In the genomic region with DNA sequence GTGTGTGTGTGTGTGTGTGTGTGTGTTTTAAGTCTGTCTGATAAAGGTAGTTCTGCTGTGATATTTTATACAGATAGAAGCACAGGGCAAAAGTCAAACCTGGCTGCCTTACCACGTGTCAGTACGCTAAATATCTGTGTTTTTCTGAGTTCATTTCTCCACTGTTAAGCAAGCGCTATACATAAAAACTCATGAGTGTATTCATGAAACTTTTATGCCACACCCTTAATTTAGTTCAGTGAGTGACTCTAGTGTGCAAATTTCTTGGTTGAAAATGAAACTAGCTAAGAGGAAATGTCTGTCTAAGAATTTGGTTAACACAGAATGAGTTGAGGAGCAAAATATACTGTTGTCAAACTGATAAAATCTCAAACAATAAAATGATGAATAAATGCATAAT, we compare ENCODE assay signal across 10 cellular contexts. TPM values are rescaled to one million over a fixed set of nuclear protein-coding genes. Genes with fewer than 3 reads are reported as not detected.
A peak's percentile ranks its signal among the peaks of the same experiment; 100 is the strongest.
DNase-seq lines count a peak whose midpoint lies in the region; ATAC-seq and TF ChIP-seq lines count a peak whose summit lies in the region.
"Had no signal": no experiment of that assay in that cellular context is flagged by ENCODE, and none has a peak within 500 bp of the region (broad histone marks: within the 10 kb centered on the region; RNA-seq: fewer than 3 reads in every experiment).

No MANE protein-coding gene starts in this region.

- ATAC-seq in GM18517 (IDR thresholded peaks at IDR 0.05; ENCODE audit: unreplicated experiment) = peak; percentile 91
- peak; percentile 95 for ATAC-seq in GM21717 (IDR thresholded peaks at IDR 0.05; ENCODE audit: unreplicated experiment)
- no peak for ATAC-seq in SK-N-SH treated with all-trans-retinoic acid at 6 μM for 48 hours

- H3K4me1 ChIP-seq in liver (ENCODE audit: control insufficient read depth in 4 of 4, insufficient read depth in 4 of 4, low read length in 3 of 4) = peaks cover 0 to 15% (median 12%) of the 10 kb centered on the region in 4 donors

- DNase-seq in cardiac septum (ENCODE audit: low spot score) = no peak
- DNase-seq in posterior cingulate gyrus = no peak
- no peak for DNase-seq in NCI-H2196 (lab: John Stamatoyannopoulos, UW; ENCODE audit: unreplicated experiment)
- DNase-seq: H7 had no signal

- peak overlapping the region; percentile 96 for H3K27ac ChIP-seq in KOPT-K1 (ENCODE audit: low read depth, low read length, poor library complexity, severe bottlenecking)
- H3K27ac ChIP-seq in liver (ENCODE audit: low read depth in 1 of 2, low read length in 2 of 2) = no peak overlapping the region

- no peak overlapping the region for H3K9ac ChIP-seq in liver (ENCODE audit: low read depth in 1 of 2, low read length in 2 of 2)

- intact Hi-C loops in cardiac septum (cut with DNase I) = no loop called here
- intact Hi-C loops in posterior cingulate gyrus (cut with DNase I) = no loop called here

- no peaks in the 10 kb centered on the region for H3K27me3 ChIP-seq in liver (ENCODE audit: control insufficient read depth in 4 of 4, insufficient read depth in 4 of 4, low read length in 3 of 4)

- no peak overlapping the region for H3K4me3 ChIP-seq in liver (ENCODE audit: low read depth in 1 of 3, low read length in 3 of 3)
- H3K4me3 ChIP-seq: skin epidermis had no signal

- H3K9me3 ChIP-seq in KOPT-K1 (ENCODE audit: insufficient read depth, low read length, poor library complexity, severe bottlenecking) (no peaks in the 10 kb centered on the region), liver (ENCODE audit: control insufficient read depth in 4 of 4, low read length in 3 of 4) (no peaks in the 10 kb centered on the region)

- H3K36me3 ChIP-seq in KOPT-K1 (ENCODE audit: insufficient read depth, low read length) = peaks cover 64% of the 10 kb centered on the region
- peaks cover 3 to 16% (median 7%) of the 10 kb centered on the region in 4 donors for H3K36me3 ChIP-seq in liver (ENCODE audit: control insufficient read depth in 4 of 4, insufficient read depth in 3 of 4, low read depth in 1 of 4, low read length in 3 of 4)

- no peak for TF ChIP-seq CTCF in liver (IDR thresholded peaks at IDR 0.05; ENCODE audit: low read depth, low read length, missing input control)

- no peak for TF ChIP-seq RAD21 in liver (IDR thresholded peaks at IDR 0.05)

- 47% methylated on average over 3 of the region's 3 CpGs for WGBS in liver

TF ChIP-seq in liver, 16 proteins besides CTCF, POLR2A, EP300 and RAD21:
- TF ChIP-seq HNF4A (conservative IDR thresholded peaks at IDR 0.05) (peak; percentile 29 to 31), SP1 (IDR thresholded peaks at IDR 0.05) (peak; percentile 5), MAX (IDR thresholded peaks at IDR 0.05) (no peak), JUND (IDR thresholded peaks at IDR 0.05) (no peak)

TF ChIP-seq in SK-N-SH treated with all-trans-retinoic acid at 6 μM for 48 hours, 23 proteins besides CTCF, POLR2A, EP300 and RAD21:
- TF ChIP-seq ZFP30 (CRISPR knock-in tag; IDR thresholded peaks at IDR 0.05) = no peak
- TF ChIP-seq TCF4 (CRISPR knock-in tag; IDR thresholded peaks at IDR 0.05; ENCODE audit: borderline replicate concordance) = no peak
- no peak for TF ChIP-seq OSR1 (CRISPR knock-in tag; IDR thresholded peaks at IDR 0.05)
- TF ChIP-seq, protein P1, sequence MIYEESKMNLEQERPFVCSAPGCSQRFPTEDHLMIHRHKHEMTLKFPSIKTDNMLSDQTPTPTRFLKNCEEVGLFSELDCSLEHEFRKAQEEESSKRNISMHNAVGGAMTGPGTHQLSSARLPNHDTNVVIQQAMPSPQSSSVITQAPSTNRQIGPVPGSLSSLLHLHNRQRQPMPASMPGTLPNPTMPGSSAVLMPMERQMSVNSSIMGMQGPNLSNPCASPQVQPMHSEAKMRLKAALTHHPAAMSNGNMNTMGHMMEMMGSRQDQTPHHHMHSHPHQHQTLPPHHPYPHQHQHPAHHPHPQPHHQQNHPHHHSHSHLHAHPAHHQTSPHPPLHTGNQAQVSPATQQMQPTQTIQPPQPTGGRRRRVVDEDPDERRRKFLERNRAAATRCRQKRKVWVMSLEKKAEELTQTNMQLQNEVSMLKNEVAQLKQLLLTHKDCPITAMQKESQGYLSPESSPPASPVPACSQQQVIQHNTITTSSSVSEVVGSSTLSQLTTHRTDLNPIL (CRISPR knock-in tag; IDR thresholded peaks at IDR 0.05; ENCODE audit: low read depth) = no peak
- TF ChIP-seq ZNF8 (CRISPR knock-in tag; IDR thresholded peaks at IDR 0.05) = no peak
- TF ChIP-seq SNAI2 (CRISPR knock-in tag; IDR thresholded peaks at IDR 0.05) = no peak
- TF ChIP-seq, protein P2, sequence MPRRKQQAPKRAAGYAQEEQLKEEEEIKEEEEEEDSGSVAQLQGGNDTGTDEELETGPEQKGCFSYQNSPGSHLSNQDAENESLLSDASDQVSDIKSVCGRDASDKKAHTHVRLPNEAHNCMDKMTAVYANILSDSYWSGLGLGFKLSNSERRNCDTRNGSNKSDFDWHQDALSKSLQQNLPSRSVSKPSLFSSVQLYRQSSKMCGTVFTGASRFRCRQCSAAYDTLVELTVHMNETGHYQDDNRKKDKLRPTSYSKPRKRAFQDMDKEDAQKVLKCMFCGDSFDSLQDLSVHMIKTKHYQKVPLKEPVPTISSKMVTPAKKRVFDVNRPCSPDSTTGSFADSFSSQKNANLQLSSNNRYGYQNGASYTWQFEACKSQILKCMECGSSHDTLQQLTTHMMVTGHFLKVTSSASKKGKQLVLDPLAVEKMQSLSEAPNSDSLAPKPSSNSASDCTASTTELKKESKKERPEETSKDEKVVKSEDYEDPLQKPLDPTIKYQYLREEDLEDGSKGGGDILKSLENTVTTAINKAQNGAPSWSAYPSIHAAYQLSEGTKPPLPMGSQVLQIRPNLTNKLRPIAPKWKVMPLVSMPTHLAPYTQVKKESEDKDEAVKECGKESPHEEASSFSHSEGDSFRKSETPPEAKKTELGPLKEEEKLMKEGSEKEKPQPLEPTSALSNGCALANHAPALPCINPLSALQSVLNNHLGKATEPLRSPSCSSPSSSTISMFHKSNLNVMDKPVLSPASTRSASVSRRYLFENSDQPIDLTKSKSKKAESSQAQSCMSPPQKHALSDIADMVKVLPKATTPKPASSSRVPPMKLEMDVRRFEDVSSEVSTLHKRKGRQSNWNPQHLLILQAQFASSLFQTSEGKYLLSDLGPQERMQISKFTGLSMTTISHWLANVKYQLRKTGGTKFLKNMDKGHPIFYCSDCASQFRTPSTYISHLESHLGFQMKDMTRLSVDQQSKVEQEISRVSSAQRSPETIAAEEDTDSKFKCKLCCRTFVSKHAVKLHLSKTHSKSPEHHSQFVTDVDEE (CRISPR knock-in tag; IDR thresholded peaks at IDR 0.05) = no peak
- TF ChIP-seq CSRNP3 (CRISPR knock-in tag; IDR thresholded peaks at IDR 0.05) = no peak
- no peak for TF ChIP-seq ZFP3 (CRISPR knock-in tag; IDR thresholded peaks at IDR 0.05)
- TF ChIP-seq, protein P3, sequence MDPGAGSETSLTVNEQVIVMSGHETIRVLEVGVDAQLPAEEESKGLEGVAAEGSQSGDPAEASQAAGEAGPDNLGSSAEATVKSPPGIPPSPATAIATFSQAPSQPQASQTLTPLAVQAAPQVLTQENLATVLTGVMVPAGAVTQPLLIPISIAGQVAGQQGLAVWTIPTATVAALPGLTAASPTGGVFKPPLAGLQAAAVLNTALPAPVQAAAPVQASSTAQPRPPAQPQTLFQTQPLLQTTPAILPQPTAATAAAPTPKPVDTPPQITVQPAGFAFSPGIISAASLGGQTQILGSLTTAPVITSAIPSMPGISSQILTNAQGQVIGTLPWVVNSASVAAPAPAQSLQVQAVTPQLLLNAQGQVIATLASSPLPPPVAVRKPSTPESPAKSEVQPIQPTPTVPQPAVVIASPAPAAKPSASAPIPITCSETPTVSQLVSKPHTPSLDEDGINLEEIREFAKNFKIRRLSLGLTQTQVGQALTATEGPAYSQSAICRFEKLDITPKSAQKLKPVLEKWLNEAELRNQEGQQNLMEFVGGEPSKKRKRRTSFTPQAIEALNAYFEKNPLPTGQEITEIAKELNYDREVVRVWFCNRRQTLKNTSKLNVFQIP (CRISPR knock-in tag; IDR thresholded peaks at IDR 0.05; ENCODE audit: borderline replicate concordance, low read depth) = no peak
- no peak for TF ChIP-seq ESRRG (CRISPR knock-in tag; IDR thresholded peaks at IDR 0.05)
- TF ChIP-seq TOX (CRISPR knock-in tag; IDR thresholded peaks at IDR 0.05; ENCODE audit: borderline replicate concordance) = no peak
- no peak for TF ChIP-seq ZNF70 (CRISPR knock-in tag; IDR thresholded peaks at IDR 0.05)
- TF ChIP-seq GLIS3 (CRISPR knock-in tag; IDR thresholded peaks at IDR 0.05) = no peak
- TF ChIP-seq PPARA (CRISPR knock-in tag; IDR thresholded peaks at IDR 0.05; ENCODE audit: borderline replicate concordance) = no peak
- no peak for TF ChIP-seq CSDC2 (CRISPR knock-in tag; IDR thresholded peaks at IDR 0.05)
- no peak for TF ChIP-seq PATZ1 (CRISPR knock-in tag; IDR thresholded peaks at IDR 0.05; ENCODE audit: borderline replicate concordance)

RNA-seq across cellular contexts. Expression of gene CASP10, which starts 11.2 kb away (rescaled TPM):
- total RNA-seq in liver (10 to 100 TPM in 1 of 2 donors, 1 to 10 TPM in 1; 8.7 to 13.6 TPM), cardiac septum (5.0 TPM)
- polyA plus RNA-seq in liver = 1 to 10 TPM; 2.2 to 2.6 TPM
